In the genomic region with DNA sequence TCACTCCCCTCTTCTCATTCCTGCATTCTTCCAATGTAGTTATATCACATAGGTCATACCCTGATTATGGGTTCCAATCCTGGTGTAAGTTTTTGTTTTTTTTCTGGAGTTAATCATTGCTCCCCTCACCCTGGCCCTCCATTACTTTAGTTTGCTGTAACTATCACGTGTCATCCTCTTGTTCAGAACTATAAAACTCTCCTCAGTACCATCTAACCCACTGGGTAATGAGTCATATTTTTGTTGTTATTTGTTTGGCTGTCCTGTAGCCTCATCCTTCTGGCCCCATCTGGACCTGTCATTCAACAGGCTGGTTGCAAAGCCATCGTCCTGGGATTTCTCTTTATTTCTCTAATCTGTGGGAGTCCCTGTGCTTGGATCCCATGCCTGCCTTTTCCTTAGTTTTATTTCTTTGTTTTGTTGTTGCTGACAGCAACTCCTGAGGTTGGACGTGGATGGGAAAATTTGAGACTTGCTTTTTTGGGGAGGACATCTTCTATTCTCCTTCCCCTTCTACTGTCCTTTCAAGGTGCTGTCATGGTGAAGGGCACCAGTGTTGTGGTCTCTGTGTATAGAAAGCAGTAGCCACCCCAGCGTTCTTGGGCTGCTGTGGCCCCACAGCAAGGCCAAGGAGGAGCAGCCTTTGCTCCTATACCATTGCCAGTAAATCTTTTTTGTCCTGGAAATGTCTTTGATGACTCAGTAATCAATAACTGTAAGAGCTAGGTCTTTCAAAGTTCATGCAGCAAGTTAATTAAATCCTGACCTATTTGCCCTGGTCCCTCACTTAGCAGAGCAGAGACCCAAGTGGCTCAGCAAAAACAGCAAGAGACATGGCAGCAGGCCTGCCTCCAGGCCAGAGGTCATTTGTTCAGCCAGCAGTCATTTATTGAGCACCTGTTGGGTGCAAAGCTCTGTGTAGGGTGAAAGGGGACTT, we compare ENCODE assay signal across 1 cellular context.
TF ChIP-seq lines count a peak whose summit lies in the region.

No MANE protein-coding gene starts in this region.

TF ChIP-seq in HepG2, 621 proteins besides CTCF, POLR2A, EP300 and RAD21 (continued from another document and continues in another):
- TF ChIP-seq, protein P1, sequence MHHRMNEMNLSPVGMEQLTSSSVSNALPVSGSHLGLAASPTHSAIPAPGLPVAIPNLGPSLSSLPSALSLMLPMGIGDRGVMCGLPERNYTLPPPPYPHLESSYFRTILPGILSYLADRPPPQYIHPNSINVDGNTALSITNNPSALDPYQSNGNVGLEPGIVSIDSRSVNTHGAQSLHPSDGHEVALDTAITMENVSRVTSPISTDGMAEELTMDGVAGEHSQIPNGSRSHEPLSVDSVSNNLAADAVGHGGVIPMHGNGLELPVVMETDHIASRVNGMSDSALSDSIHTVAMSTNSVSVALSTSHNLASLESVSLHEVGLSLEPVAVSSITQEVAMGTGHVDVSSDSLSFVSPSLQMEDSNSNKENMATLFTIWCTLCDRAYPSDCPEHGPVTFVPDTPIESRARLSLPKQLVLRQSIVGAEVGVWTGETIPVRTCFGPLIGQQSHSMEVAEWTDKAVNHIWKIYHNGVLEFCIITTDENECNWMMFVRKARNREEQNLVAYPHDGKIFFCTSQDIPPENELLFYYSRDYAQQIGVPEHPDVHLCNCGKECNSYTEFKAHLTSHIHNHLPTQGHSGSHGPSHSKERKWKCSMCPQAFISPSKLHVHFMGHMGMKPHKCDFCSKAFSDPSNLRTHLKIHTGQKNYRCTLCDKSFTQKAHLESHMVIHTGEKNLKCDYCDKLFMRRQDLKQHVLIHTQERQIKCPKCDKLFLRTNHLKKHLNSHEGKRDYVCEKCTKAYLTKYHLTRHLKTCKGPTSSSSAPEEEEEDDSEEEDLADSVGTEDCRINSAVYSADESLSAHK (CRISPR knock-in tag; IDR thresholded peaks at IDR 0.05; ENCODE audit: borderline replicate concordance): no peak
- TF ChIP-seq SNRNP70 (IDR thresholded peaks at IDR 0.05; ENCODE audit: low read depth, low read length): no peak
- TF ChIP-seq, protein P2, sequence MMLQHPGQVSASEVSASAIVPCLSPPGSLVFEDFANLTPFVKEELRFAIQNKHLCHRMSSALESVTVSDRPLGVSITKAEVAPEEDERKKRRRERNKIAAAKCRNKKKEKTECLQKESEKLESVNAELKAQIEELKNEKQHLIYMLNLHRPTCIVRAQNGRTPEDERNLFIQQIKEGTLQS (CRISPR knock-in tag; IDR thresholded peaks at IDR 0.05): no peak
- peak; percentile 96 for TF ChIP-seq NR2F6 (IDR thresholded peaks at IDR 0.05)
- peak; percentile 91 for TF ChIP-seq NR2F6 (CRISPR knock-in tag; IDR thresholded peaks at IDR 0.05)
- TF ChIP-seq ZSCAN30 (CRISPR knock-in tag; IDR thresholded peaks at IDR 0.05): 0 out of 2 replicates have a peak, but pooled peaks have one; percentile 45
- peak; percentile 92 for TF ChIP-seq FOSL2 (CRISPR knock-in tag; IDR thresholded peaks at IDR 0.05)
- no peak for TF ChIP-seq ZSCAN29 (CRISPR knock-in tag; conservative IDR thresholded peaks at IDR 0.05)
- no peak for TF ChIP-seq KMT2A (CRISPR knock-in tag; IDR thresholded peaks at IDR 0.05)
- TF ChIP-seq ZNF605 (CRISPR knock-in tag; IDR thresholded peaks at IDR 0.05): no peak
- TF ChIP-seq MIXL1 (CRISPR knock-in tag; IDR thresholded peaks at IDR 0.05): peak; percentile 99
- TF ChIP-seq KLF6 (CRISPR knock-in tag; IDR thresholded peaks at IDR 0.05): 0 out of 2 replicates have a peak, but pooled peaks have one; percentile 32
- TF ChIP-seq, protein P3, sequence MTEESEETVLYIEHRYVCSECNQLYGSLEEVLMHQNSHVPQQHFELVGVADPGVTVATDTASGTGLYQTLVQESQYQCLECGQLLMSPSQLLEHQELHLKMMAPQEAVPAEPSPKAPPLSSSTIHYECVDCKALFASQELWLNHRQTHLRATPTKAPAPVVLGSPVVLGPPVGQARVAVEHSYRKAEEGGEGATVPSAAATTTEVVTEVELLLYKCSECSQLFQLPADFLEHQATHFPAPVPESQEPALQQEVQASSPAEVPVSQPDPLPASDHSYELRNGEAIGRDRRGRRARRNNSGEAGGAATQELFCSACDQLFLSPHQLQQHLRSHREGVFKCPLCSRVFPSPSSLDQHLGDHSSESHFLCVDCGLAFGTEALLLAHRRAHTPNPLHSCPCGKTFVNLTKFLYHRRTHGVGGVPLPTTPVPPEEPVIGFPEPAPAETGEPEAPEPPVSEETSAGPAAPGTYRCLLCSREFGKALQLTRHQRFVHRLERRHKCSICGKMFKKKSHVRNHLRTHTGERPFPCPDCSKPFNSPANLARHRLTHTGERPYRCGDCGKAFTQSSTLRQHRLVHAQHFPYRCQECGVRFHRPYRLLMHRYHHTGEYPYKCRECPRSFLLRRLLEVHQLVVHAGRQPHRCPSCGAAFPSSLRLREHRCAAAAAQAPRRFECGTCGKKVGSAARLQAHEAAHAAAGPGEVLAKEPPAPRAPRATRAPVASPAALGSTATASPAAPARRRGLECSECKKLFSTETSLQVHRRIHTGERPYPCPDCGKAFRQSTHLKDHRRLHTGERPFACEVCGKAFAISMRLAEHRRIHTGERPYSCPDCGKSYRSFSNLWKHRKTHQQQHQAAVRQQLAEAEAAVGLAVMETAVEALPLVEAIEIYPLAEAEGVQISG (CRISPR knock-in tag; IDR thresholded peaks at IDR 0.05): 0 out of 2 replicates have a peak, but pooled peaks have one; percentile 33
- no peak for TF ChIP-seq SRF (IDR thresholded peaks at IDR 0.05; ENCODE audit: low read depth, low read length)
- TF ChIP-seq, protein P4, sequence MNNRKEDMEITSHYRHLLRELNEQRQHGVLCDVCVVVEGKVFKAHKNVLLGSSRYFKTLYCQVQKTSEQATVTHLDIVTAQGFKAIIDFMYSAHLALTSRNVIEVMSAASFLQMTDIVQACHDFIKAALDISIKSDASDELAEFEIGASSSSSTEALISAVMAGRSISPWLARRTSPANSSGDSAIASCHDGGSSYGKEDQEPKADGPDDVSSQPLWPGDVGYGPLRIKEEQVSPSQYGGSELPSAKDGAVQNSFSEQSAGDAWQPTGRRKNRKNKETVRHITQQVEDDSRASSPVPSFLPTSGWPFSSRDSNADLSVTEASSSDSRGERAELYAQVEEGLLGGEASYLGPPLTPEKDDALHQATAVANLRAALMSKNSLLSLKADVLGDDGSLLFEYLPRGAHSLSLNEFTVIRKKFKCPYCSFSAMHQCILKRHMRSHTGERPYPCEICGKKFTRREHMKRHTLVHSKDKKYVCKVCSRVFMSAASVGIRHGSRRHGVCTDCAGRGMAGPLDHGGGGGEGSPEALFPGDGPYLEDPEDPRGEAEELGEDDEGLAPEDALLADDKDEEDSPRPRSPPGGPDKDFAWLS (CRISPR knock-in tag; IDR thresholded peaks at IDR 0.05; ENCODE audit: borderline replicate concordance): no peak
- TF ChIP-seq NR3C1 (CRISPR knock-in tag; IDR thresholded peaks at IDR 0.05): no peak
- no peak for TF ChIP-seq MAZ (IDR thresholded peaks at IDR 0.05; ENCODE audit: borderline replicate concordance, low read depth, low read length)
- 0 out of 2 replicates have a peak, but pooled peaks have one; percentile 18 for TF ChIP-seq MAZ (CRISPR knock-in tag; IDR thresholded peaks at IDR 0.05; ENCODE audit: low read depth)
- no peak for TF ChIP-seq NONO (IDR thresholded peaks at IDR 0.05)
- TF ChIP-seq NONO (CRISPR knock-in tag; conservative IDR thresholded peaks at IDR 0.05): no peak
- TF ChIP-seq HIVEP1 (CRISPR knock-in tag; IDR thresholded peaks at IDR 0.05): no peak
- TF ChIP-seq SOX13 (IDR thresholded peaks at IDR 0.05): no peak
- peak in 1 of 2 experiments; percentile 73; a peak in 2 of 4 replicates for TF ChIP-seq SOX13 (CRISPR knock-in tag; conservative IDR thresholded peaks at IDR 0.05 in 1 of 2, IDR thresholded peaks at IDR 0.05 in 1 of 2)
- TF ChIP-seq, protein P5, sequence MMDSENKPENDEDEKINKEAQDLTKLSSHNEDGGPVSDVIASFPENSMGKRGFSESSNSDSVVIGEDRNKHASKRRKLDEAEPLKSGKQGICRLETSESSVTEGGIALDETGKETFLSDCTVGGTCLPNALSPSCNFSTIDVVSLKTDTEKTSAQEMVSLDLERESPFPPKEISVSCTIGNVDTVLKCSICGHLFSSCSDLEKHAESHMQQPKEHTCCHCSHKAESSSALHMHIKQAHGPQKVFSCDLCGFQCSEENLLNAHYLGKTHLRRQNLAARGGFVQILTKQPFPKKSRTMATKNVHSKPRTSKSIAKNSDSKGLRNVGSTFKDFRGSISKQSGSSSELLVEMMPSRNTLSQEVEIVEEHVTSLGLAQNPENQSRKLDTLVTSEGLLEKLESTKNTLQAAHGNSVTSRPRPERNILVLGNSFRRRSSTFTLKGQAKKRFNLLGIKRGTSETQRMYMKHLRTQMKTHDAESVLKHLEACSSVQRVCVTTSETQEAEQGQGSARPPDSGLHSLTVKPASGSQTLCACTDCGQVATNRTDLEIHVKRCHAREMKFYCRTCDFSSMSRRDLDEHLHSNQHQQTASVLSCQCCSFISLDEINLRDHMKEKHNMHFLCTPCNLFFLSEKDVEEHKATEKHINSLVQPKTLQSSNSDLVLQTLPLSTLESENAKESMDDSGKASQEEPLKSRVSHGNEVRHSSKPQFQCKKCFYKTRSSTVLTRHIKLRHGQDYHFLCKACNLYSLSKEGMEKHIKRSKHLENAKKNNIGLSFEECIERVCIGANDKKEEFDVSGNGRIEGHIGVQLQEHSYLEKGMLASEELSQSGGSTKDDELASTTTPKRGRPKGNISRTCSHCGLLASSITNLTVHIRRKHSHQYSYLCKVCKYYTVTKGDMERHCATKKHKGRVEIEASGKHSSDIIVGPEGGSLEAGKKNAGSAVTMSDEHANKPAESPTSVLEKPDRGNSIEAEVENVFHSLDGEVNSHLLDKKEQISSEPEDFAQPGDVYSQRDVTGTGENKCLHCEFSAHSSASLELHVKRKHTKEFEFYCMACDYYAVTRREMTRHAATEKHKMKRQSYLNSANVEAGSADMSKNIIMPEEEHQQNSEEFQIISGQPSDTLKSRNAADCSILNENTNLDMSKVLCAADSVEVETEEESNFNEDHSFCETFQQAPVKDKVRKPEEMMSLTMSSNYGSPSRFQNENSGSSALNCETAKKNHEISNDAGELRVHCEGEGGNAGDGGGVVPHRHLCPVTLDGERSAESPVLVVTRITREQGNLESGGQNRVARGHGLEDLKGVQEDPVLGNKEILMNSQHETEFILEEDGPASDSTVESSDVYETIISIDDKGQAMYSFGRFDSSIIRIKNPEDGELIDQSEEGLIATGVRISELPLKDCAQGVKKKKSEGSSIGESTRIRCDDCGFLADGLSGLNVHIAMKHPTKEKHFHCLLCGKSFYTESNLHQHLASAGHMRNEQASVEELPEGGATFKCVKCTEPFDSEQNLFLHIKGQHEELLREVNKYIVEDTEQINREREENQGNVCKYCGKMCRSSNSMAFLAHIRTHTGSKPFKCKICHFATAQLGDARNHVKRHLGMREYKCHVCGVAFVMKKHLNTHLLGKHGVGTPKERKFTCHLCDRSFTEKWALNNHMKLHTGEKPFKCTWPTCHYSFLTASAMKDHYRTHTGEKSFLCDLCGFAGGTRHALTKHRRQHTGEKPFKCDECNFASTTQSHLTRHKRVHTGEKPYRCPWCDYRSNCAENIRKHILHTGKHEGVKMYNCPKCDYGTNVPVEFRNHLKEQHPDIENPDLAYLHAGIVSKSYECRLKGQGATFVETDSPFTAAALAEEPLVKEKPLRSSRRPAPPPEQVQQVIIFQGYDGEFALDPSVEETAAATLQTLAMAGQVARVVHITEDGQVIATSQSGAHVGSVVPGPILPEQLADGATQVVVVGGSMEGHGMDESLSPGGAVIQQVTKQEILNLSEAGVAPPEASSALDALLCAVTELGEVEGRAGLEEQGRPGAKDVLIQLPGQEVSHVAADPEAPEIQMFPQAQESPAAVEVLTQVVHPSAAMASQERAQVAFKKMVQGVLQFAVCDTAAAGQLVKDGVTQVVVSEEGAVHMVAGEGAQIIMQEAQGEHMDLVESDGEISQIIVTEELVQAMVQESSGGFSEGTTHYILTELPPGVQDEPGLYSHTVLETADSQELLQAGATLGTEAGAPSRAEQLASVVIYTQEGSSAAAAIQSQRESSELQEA (CRISPR knock-in tag; IDR thresholded peaks at IDR 0.05; ENCODE audit: not compliant biosample characterization): no peak
- TF ChIP-seq, protein P6, sequence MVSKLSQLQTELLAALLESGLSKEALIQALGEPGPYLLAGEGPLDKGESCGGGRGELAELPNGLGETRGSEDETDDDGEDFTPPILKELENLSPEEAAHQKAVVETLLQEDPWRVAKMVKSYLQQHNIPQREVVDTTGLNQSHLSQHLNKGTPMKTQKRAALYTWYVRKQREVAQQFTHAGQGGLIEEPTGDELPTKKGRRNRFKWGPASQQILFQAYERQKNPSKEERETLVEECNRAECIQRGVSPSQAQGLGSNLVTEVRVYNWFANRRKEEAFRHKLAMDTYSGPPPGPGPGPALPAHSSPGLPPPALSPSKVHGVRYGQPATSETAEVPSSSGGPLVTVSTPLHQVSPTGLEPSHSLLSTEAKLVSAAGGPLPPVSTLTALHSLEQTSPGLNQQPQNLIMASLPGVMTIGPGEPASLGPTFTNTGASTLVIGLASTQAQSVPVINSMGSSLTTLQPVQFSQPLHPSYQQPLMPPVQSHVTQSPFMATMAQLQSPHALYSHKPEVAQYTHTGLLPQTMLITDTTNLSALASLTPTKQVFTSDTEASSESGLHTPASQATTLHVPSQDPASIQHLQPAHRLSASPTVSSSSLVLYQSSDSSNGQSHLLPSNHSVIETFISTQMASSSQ (IDR thresholded peaks at IDR 0.05; ENCODE audit: low read depth): peak; percentile 53; the same call in 1 of the 2 replicates
- TF ChIP-seq, protein P6 (CRISPR knock-in tag; IDR thresholded peaks at IDR 0.05; ENCODE audit: borderline replicate concordance): peak; percentile 42; the same call in 1 of the 2 replicates
- peak; percentile 70; the same call in 1 of the 2 replicates for TF ChIP-seq PHF21A (CRISPR knock-in tag; IDR thresholded peaks at IDR 0.05)
- TF ChIP-seq ZMYM4 (CRISPR knock-in tag; IDR thresholded peaks at IDR 0.05): peak; percentile 59
- no peak for TF ChIP-seq RFX5 (IDR thresholded peaks at IDR 0.05; ENCODE audit: low read depth, low read length)
- no peak for TF ChIP-seq ZNF660 (CRISPR knock-in tag; IDR thresholded peaks at IDR 0.05; ENCODE audit: borderline replicate concordance, low read depth)
- TF ChIP-seq ZNF878 (CRISPR knock-in tag; IDR thresholded peaks at IDR 0.05): no peak
- peak; percentile 68 for TF ChIP-seq PHF5A (CRISPR knock-in tag; IDR thresholded peaks at IDR 0.05; ENCODE audit: low read depth, unreplicated experiment)
- 0 out of 2 replicates have a peak, but pooled peaks have one; percentile 31 for TF ChIP-seq NFIC (IDR thresholded peaks at IDR 0.05; ENCODE audit: low read length)
- TF ChIP-seq ZBTB20 (CRISPR knock-in tag; IDR thresholded peaks at IDR 0.05; ENCODE audit: borderline replicate concordance, low read depth): peak; percentile 52; the same call in 1 of the 2 replicates
- TF ChIP-seq HDAC2 (CRISPR knock-in tag; IDR thresholded peaks at IDR 0.05): peak; percentile 50
- TF ChIP-seq ZNF850 (CRISPR knock-in tag; conservative IDR thresholded peaks at IDR 0.05): no peak
- TF ChIP-seq MAFF (IDR thresholded peaks at IDR 0.05; ENCODE audit: low read depth, low read length): 0 out of 2 replicates have a peak, but pooled peaks have one; percentile 2
- TF ChIP-seq TARDBP (CRISPR knock-in tag; IDR thresholded peaks at IDR 0.05): peak; percentile 51; the same call in 1 of the 2 replicates
